Comparison of ENCODE assay signal across 8 cellular contexts in genomic region chr4:105472871-105473339, GRCh38. TPM values are rescaled to one million over a fixed set of nuclear protein-coding genes. Genes with fewer than 3 reads are reported as not detected.
DNase-seq lines count a peak whose midpoint lies in the region; ATAC-seq and TF ChIP-seq lines count a peak whose summit lies in the region.

No MANE protein-coding gene starts in this region.

- DNase-seq in T-helper 17 cell (peak in 1 of 3 donors; percentile 10), fibroblast of villous mesenchyme (ENCODE audit: low read depth) (peak; percentile 48), psoas muscle (no peak), NCI-H526 treated with DMSO at 0.1 percent for 48 hours (lab: John Stamatoyannopoulos, UW) (no peak), SHP77 treated with DMSO at 0.1 percent for 48 hours (lab: John Stamatoyannopoulos, UW) (no peak)
- DNase-seq in effector CD8-positive, alpha-beta T cell (lab: John Stamatoyannopoulos, UW), result no peak

- ATAC-seq in HG02610 (IDR thresholded peaks at IDR 0.05; ENCODE audit: unreplicated experiment) (peak; percentile 28), T-helper 17 cell (no peak), psoas muscle (peak in 2 of 4 donors; percentile 1 to 11)

- H3K36me3 Mint-ChIP-seq in T-helper 17 cell (ENCODE audit: low read depth), result peaks cover 2% of the 10 kb centered on the region

- no peak for TF ChIP-seq CTCF in fibroblast of villous mesenchyme (IDR thresholded peaks at IDR 0.05; ENCODE audit: insufficient read depth, low read depth, low read length)
- no peak for TF ChIP-seq CTCF in psoas muscle (IDR thresholded peaks at IDR 0.05)

- H3K4me1 ChIP-seq in psoas muscle, result peaks cover 19% of the 10 kb centered on the region

- H3K4me1 Mint-ChIP-seq in T-helper 17 cell, result peaks cover 30% of the 10 kb centered on the region

- H3K36me3 ChIP-seq in psoas muscle (ENCODE audit: insufficient read depth in 1 of 2, low read depth in 1 of 2), result no peaks in the 10 kb centered on the region

- no peaks in the 10 kb centered on the region for H3K9me3 ChIP-seq in T-helper 17 cell (ENCODE audit: control insufficient read depth, low read length, poor library complexity, severe bottlenecking)
- H3K9me3 ChIP-seq in psoas muscle, result no peaks in the 10 kb centered on the region

- H3K4me3 Mint-ChIP-seq in T-helper 17 cell, result peak overlapping the region; percentile 98

- H3K27me3 ChIP-seq in psoas muscle (ENCODE audit: insufficient read depth in 3 of 3, low read length in 2 of 3), result no peaks in the 10 kb centered on the region

- H3K27ac ChIP-seq in psoas muscle, result peak overlapping the region; percentile 94

- intact Hi-C loops in psoas muscle (cut with DNase I), result loop anchor here (2.0 to 10.0 kb wide), 5 partner anchors 198 to 548 kb away; partner anchors contain the start of genes GSTCD (in 1 of the 2), INTS12 (in 1 of the 2) and TET2 (in 1 of the 2)

- WGBS in psoas muscle, 3 donors, result 3 to 8% (median 5%) methylated on average over 20 of the region's 20 CpGs

- peak overlapping the region; percentile 89 for H3K4me3 ChIP-seq in GM08714 (ENCODE audit: low read length)
- peak overlapping the region; percentile 98 for H3K4me3 ChIP-seq in fibroblast of villous mesenchyme (ENCODE audit: low read depth, low read length)
- peak overlapping the region; percentile 85 for H3K4me3 ChIP-seq in psoas muscle

- H3K27me3 Mint-ChIP-seq in T-helper 17 cell, result no peaks in the 10 kb centered on the region

- peak overlapping the region; percentile 99 for H3K27ac Mint-ChIP-seq in T-helper 17 cell

RNA-seq across cellular contexts. Expression of gene PPA2, which starts 1.0 kb away (rescaled TPM):
- total RNA-seq in T-helper 17 cell, result 10 to 100 TPM; 46.1 to 67.0 TPM
- 84.1 and 103 TPM in 2 replicates for total RNA-seq in fibroblast of villous mesenchyme
- total RNA-seq in psoas muscle, result 10 to 100 TPM; 39.9 to 48.5 (median 41.9) TPM
- polyA plus RNA-seq in psoas muscle, result 10 to 100 TPM; 33.1 to 43.1 (median 36.2) TPM
